ENCODE assay signal across 1 cellular context in the genomic region with DNA sequence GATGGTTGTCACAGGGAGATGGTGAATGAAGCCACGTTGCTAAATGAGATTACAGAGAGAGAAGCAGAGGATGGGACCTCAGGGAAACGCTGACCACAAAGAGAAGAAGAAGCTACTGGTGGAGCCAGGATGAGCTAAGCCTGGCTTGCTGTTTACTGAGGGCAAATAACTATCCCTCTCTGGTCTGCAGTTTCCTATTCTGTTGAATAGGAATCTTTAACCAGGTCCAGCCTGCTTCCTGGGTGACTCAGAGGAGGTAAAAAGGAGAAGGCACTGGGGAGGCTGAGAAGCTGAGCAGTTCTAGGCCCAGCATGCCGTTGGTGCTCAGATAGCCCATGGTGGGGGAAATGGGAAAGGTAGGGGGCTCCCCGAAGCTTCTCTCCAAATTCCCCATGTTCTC.
TF ChIP-seq lines count a peak whose summit lies in the region.

No MANE protein-coding gene starts in this region.

TF ChIP-seq in K562, 482 proteins besides CTCF, POLR2A, EP300 and RAD21 (continued from another document and continues in another):
- TF ChIP-seq POLR2AphosphoS5 (IDR thresholded peaks at IDR 0.05; ENCODE audit: control insufficient read depth, insufficient read depth, low read depth, low read length) (no peak), JUND (IDR thresholded peaks at IDR 0.05; ENCODE audit: borderline replicate concordance, low read depth, low read length) (0 out of 2 replicates have a peak, but pooled peaks have one; percentile 13), JUND (tag; IDR thresholded peaks at IDR 0.05; ENCODE audit: borderline replicate concordance, low read depth, low read length) (no peak), TCFL5 (CRISPR knock-in tag; conservative IDR thresholded peaks at IDR 0.05) (no peak), EZH2 (IDR thresholded peaks at IDR 0.05; ENCODE audit: borderline replicate concordance, low read depth, low read length) (no peak), HEY1 (CRISPR knock-in tag; IDR thresholded peaks at IDR 0.05; ENCODE audit: borderline replicate concordance) (no peak), RBM25 (IDR thresholded peaks at IDR 0.05; ENCODE audit: low read depth, low read length, severe bottlenecking) (peak; percentile 72), ZC3H11A (IDR thresholded peaks at IDR 0.05; ENCODE audit: low read depth, low read length) (no peak), SRSF1 (IDR thresholded peaks at IDR 0.05; ENCODE audit: low read depth, low read length) (no peak), ZFP36 (IDR thresholded peaks at IDR 0.05; ENCODE audit: low read depth, low read length, partially characterized antibody) (peak; percentile 78), DPF2 (IDR thresholded peaks at IDR 0.05) (no peak), ZNF785 (CRISPR knock-in tag; IDR thresholded peaks at IDR 0.05) (no peak), MAFF (IDR thresholded peaks at IDR 0.05; ENCODE audit: low read length) (no peak), BRD9 (IDR thresholded peaks at IDR 0.05; ENCODE audit: low read depth, partially characterized antibody) (no peak), KDM1A (IDR thresholded peaks at IDR 0.05) (peak in 1 of 2 experiments; percentile 20; a peak in 1 of 4 replicates), NBN (IDR thresholded peaks at IDR 0.05; ENCODE audit: low read depth) (no peak), ETV1 (tag; conservative IDR thresholded peaks at IDR 0.05; ENCODE audit: low read depth) (0 out of 2 replicates have a peak, but pooled peaks have one; percentile 26), FOXA3 (CRISPR knock-in tag; conservative IDR thresholded peaks at IDR 0.05 in 1 of 2, IDR thresholded peaks at IDR 0.05 in 1 of 2) (no peak), SIN3A (IDR thresholded peaks at IDR 0.05; ENCODE audit: borderline replicate concordance in 2 of 2, control insufficient read depth in 1 of 2, low read depth in 2 of 2, low read length in 2 of 2) (no peak), ZNF766 (CRISPR knock-in tag; conservative IDR thresholded peaks at IDR 0.05) (no peak), SPI1 (IDR thresholded peaks at IDR 0.05; ENCODE audit: borderline replicate concordance, low read depth, low read length) (peak; percentile 56), ZNF12 (CRISPR knock-in tag; IDR thresholded peaks at IDR 0.05) (no peak), ZFPM2 (CRISPR knock-in tag; IDR thresholded peaks at IDR 0.05) (no peak), HSF4 (CRISPR knock-in tag; IDR thresholded peaks at IDR 0.05; ENCODE audit: borderline replicate concordance) (no peak), ZNF778 (CRISPR knock-in tag; IDR thresholded peaks at IDR 0.05) (no peak)
- TF ChIP-seq, protein P1, sequence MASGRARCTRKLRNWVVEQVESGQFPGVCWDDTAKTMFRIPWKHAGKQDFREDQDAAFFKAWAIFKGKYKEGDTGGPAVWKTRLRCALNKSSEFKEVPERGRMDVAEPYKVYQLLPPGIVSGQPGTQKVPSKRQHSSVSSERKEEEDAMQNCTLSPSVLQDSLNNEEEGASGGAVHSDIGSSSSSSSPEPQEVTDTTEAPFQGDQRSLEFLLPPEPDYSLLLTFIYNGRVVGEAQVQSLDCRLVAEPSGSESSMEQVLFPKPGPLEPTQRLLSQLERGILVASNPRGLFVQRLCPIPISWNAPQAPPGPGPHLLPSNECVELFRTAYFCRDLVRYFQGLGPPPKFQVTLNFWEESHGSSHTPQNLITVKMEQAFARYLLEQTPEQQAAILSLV (tag; IDR thresholded peaks at IDR 0.05) = no peak
- TF ChIP-seq, protein P2, sequence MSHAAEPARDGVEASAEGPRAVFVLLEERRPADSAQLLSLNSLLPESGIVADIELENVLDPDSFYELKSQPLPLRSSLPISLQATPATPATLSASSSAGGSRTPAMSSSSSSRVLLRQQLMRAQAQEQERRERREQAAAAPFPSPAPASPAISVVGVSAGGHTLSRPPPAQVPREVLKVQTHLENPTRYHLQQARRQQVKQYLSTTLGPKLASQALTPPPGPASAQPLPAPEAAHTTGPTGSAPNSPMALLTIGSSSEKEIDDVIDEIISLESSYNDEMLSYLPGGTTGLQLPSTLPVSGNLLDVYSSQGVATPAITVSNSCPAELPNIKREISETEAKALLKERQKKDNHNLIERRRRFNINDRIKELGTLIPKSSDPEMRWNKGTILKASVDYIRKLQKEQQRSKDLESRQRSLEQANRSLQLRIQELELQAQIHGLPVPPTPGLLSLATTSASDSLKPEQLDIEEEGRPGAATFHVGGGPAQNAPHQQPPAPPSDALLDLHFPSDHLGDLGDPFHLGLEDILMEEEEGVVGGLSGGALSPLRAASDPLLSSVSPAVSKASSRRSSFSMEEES (CRISPR knock-in tag; IDR thresholded peaks at IDR 0.05) = no peak
- TF ChIP-seq, protein P3, sequence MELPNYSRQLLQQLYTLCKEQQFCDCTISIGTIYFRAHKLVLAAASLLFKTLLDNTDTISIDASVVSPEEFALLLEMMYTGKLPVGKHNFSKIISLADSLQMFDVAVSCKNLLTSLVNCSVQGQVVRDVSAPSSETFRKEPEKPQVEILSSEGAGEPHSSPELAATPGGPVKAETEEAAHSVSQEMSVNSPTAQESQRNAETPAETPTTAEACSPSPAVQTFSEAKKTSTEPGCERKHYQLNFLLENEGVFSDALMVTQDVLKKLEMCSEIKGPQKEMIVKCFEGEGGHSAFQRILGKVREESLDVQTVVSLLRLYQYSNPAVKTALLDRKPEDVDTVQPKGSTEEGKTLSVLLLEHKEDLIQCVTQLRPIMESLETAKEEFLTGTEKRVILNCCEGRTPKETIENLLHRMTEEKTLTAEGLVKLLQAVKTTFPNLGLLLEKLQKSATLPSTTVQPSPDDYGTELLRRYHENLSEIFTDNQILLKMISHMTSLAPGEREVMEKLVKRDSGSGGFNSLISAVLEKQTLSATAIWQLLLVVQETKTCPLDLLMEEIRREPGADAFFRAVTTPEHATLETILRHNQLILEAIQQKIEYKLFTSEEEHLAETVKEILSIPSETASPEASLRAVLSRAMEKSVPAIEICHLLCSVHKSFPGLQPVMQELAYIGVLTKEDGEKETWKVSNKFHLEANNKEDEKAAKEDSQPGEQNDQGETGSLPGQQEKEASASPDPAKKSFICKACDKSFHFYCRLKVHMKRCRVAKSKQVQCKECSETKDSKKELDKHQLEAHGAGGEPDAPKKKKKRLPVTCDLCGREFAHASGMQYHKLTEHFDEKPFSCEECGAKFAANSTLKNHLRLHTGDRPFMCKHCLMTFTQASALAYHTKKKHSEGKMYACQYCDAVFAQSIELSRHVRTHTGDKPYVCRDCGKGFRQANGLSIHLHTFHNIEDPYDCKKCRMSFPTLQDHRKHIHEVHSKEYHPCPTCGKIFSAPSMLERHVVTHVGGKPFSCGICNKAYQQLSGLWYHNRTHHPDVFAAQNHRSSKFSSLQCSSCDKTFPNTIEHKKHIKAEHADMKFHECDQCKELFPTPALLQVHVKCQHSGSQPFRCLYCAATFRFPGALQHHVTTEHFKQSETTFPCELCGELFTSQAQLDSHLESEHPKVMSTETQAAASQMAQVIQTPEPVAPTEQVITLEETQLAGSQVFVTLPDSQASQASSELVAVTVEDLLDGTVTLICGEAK (IDR thresholded peaks at IDR 0.05) = no peak
- TF ChIP-seq, protein P3 (CRISPR knock-in tag; IDR thresholded peaks at IDR 0.05) = no peak
- TF ChIP-seq, protein P4, sequence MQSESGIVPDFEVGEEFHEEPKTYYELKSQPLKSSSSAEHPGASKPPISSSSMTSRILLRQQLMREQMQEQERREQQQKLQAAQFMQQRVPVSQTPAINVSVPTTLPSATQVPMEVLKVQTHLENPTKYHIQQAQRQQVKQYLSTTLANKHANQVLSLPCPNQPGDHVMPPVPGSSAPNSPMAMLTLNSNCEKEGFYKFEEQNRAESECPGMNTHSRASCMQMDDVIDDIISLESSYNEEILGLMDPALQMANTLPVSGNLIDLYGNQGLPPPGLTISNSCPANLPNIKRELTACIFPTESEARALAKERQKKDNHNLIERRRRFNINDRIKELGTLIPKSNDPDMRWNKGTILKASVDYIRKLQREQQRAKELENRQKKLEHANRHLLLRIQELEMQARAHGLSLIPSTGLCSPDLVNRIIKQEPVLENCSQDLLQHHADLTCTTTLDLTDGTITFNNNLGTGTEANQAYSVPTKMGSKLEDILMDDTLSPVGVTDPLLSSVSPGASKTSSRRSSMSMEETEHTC (IDR thresholded peaks at IDR 0.05) = no peak
- TF ChIP-seq, protein P5, sequence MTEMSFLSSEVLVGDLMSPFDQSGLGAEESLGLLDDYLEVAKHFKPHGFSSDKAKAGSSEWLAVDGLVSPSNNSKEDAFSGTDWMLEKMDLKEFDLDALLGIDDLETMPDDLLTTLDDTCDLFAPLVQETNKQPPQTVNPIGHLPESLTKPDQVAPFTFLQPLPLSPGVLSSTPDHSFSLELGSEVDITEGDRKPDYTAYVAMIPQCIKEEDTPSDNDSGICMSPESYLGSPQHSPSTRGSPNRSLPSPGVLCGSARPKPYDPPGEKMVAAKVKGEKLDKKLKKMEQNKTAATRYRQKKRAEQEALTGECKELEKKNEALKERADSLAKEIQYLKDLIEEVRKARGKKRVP (CRISPR knock-in tag; IDR thresholded peaks at IDR 0.05) = no peak
- TF ChIP-seq, protein P6, sequence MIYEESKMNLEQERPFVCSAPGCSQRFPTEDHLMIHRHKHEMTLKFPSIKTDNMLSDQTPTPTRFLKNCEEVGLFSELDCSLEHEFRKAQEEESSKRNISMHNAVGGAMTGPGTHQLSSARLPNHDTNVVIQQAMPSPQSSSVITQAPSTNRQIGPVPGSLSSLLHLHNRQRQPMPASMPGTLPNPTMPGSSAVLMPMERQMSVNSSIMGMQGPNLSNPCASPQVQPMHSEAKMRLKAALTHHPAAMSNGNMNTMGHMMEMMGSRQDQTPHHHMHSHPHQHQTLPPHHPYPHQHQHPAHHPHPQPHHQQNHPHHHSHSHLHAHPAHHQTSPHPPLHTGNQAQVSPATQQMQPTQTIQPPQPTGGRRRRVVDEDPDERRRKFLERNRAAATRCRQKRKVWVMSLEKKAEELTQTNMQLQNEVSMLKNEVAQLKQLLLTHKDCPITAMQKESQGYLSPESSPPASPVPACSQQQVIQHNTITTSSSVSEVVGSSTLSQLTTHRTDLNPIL (CRISPR knock-in tag; IDR thresholded peaks at IDR 0.05) = no peak
- TF ChIP-seq, protein P7, sequence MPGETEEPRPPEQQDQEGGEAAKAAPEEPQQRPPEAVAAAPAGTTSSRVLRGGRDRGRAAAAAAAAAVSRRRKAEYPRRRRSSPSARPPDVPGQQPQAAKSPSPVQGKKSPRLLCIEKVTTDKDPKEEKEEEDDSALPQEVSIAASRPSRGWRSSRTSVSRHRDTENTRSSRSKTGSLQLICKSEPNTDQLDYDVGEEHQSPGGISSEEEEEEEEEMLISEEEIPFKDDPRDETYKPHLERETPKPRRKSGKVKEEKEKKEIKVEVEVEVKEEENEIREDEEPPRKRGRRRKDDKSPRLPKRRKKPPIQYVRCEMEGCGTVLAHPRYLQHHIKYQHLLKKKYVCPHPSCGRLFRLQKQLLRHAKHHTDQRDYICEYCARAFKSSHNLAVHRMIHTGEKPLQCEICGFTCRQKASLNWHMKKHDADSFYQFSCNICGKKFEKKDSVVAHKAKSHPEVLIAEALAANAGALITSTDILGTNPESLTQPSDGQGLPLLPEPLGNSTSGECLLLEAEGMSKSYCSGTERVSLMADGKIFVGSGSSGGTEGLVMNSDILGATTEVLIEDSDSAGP (CRISPR knock-in tag; IDR thresholded peaks at IDR 0.05) = no peak
- TF ChIP-seq, protein P8, sequence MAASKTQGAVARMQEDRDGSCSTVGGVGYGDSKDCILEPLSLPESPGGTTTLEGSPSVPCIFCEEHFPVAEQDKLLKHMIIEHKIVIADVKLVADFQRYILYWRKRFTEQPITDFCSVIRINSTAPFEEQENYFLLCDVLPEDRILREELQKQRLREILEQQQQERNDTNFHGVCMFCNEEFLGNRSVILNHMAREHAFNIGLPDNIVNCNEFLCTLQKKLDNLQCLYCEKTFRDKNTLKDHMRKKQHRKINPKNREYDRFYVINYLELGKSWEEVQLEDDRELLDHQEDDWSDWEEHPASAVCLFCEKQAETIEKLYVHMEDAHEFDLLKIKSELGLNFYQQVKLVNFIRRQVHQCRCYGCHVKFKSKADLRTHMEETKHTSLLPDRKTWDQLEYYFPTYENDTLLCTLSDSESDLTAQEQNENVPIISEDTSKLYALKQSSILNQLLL (CRISPR knock-in tag; IDR thresholded peaks at IDR 0.05; ENCODE audit: borderline replicate concordance) = no peak
- TF ChIP-seq, protein P9, sequence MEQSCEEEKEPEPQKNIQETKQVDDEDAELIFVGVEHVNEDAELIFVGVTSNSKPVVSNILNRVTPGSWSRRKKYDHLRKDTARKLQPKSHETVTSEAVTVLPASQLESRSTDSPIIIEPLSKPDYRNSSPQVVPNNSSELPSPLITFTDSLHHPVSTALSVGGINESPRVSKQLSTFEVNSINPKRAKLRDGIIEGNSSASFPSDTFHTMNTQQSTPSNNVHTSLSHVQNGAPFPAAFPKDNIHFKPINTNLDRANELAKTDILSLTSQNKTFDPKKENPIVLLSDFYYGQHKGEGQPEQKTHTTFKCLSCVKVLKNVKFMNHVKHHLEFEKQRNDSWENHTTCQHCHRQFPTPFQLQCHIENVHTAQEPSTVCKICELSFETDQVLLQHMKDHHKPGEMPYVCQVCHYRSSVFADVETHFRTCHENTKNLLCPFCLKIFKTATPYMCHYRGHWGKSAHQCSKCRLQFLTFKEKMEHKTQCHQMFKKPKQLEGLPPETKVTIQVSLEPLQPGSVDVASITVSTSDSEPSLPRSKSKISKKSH (CRISPR knock-in tag; IDR thresholded peaks at IDR 0.05) = no peak
- TF ChIP-seq, protein P10, sequence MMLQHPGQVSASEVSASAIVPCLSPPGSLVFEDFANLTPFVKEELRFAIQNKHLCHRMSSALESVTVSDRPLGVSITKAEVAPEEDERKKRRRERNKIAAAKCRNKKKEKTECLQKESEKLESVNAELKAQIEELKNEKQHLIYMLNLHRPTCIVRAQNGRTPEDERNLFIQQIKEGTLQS (IDR thresholded peaks at IDR 0.05) = 0 out of 2 replicates have a peak, but pooled peaks have one; percentile 46
- TF ChIP-seq, protein P10 (CRISPR knock-in tag; conservative IDR thresholded peaks at IDR 0.05) = no peak
